1 cellular context compared by ENCODE assay signal in genomic region chr3:10145685-10146084, GRCh38.
TF ChIP-seq lines count a peak whose summit lies in the region.

No MANE protein-coding gene starts in this region.

TF ChIP-seq in IMR-90, 13 proteins besides CTCF, POLR2A, EP300 and RAD21:
- TF ChIP-seq FOS (IDR thresholded peaks at IDR 0.05; ENCODE audit: low read depth, low read length) (no peak), RFX5 (IDR thresholded peaks at IDR 0.05; ENCODE audit: low read depth, low read length) (no peak), USF2 (IDR thresholded peaks at IDR 0.05; ENCODE audit: low read depth, low read length) (no peak), MAZ (IDR thresholded peaks at IDR 0.05; ENCODE audit: borderline replicate concordance, low read depth, low read length) (no peak), CEBPB (IDR thresholded peaks at IDR 0.05; ENCODE audit: low read depth, low read length) (no peak), RCOR1 (IDR thresholded peaks at IDR 0.05; ENCODE audit: insufficient replicate concordance, low read length) (no peak), MXI1 (IDR thresholded peaks at IDR 0.05; ENCODE audit: borderline replicate concordance, low read depth, low read length) (no peak), MAFK (IDR thresholded peaks at IDR 0.05; ENCODE audit: low read depth, low read length) (no peak), SMC3 (IDR thresholded peaks at IDR 0.05; ENCODE audit: low read depth, low read length) (no peak), CHD1 (IDR thresholded peaks at IDR 0.05; ENCODE audit: low read depth, low read length) (no peak), NFE2L2 (IDR thresholded peaks at IDR 0.05; ENCODE audit: low read depth, low read length) (no peak), ELK1 (IDR thresholded peaks at IDR 0.05; ENCODE audit: borderline replicate concordance, low read depth, low read length) (no peak), BHLHE40 (IDR thresholded peaks at IDR 0.05; ENCODE audit: low read depth, low read length) (no peak)
